ENCODE assay signal across 15 cellular contexts in genomic region chr7:95126053-95126709, GRCh38.
"Had no signal": no experiment of that assay in that cellular context is flagged by ENCODE, and none has a peak within 500 bp of the region (broad histone marks: within the 10 kb centered on the region; RNA-seq: fewer than 3 reads in every experiment).

No MANE protein-coding gene starts in this region.

- H3K4me3 ChIP-seq: gastroesophageal sphincter, smooth muscle cell, thyroid gland, vagina had no signal

- H3K27me3 ChIP-seq: gastroesophageal sphincter, thyroid gland, vagina had no signal

- H3K36me3 ChIP-seq: gastroesophageal sphincter, thyroid gland, vagina had no signal

- FAIRE-seq: bronchial epithelial cell had no signal

- H3K9me3 ChIP-seq: gastroesophageal sphincter, thyroid gland, vagina had no signal

- H3K27ac ChIP-seq: epithelial cell of prostate, gastroesophageal sphincter, thyroid gland, vagina, VCaP had no signal

- ATAC-seq: activated CD4-positive, alpha-beta T cell treated with anti-CD3 and anti-CD28 coated beads for 36 hours; activated CD8-positive, alpha-beta T cell treated with anti-CD3 and anti-CD28 coated beads for 36 hours; gastroesophageal sphincter; right cardiac atrium had no signal

- H3K4me1 ChIP-seq: gastroesophageal sphincter, thyroid gland, vagina had no signal

- DNase-seq: activated CD4-positive, alpha-beta T cell treated with anti-CD3 and anti-CD28 coated beads for 36 hours; activated CD8-positive, alpha-beta memory T cell treated with anti-CD3 and anti-CD28 coated beads, Interleukin-2, amount 50 U/mL, for 4 hours; activated CD8-positive, alpha-beta T cell treated with anti-CD3 and anti-CD28 coated beads for 36 hours; activated naive CD8-positive, alpha-beta T cell treated with anti-CD3 and anti-CD28 coated beads, Interleukin-2, amount 10 ng/mL, durations not matched to agents 7 days and 5 days; anterior cingulate cortex; midbrain; naive B cell; right cardiac atrium; thyroid gland had no signal
